ENCODE assay signal across 1 cellular context in the genomic region with DNA sequence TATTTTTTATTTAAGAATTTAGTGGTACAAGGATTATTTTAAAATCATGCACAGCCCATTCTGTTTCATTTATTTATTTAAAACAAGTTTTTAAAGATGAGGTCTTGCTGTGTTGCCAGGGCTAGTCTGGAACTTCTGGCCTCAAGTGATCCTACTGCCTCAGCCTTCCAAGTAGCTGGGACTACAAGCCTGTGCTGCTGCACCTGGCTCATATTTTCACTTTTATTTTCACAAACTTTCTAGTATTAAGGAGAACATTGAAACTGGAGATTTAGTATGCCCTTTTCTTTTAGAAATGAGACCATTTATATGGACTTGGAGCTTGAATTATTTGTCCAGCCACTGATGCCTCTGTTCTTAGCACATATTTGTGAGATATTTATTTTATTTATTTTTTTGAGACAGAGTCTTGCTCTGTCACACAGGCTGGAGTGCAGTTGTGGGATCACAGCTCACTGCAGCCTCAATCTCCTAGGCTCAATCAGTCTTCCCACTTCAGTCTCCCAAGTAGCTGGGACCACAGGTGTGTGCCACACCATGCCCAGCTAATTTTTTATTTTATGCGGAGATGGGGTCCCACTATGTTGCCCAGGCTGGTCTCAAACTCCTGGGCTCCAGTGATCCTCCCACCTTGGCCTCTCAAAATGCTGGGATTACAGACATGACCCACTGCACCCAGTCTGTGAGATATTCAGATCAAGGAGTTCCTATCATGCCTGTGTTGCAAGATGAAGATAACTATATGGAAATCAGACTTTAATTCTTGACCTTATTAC.
TF ChIP-seq lines count a peak whose summit lies in the region.

No MANE protein-coding gene starts in this region.

TF ChIP-seq in IMR-90, 13 proteins besides CTCF, POLR2A, EP300 and RAD21:
- TF ChIP-seq, protein P1, sequence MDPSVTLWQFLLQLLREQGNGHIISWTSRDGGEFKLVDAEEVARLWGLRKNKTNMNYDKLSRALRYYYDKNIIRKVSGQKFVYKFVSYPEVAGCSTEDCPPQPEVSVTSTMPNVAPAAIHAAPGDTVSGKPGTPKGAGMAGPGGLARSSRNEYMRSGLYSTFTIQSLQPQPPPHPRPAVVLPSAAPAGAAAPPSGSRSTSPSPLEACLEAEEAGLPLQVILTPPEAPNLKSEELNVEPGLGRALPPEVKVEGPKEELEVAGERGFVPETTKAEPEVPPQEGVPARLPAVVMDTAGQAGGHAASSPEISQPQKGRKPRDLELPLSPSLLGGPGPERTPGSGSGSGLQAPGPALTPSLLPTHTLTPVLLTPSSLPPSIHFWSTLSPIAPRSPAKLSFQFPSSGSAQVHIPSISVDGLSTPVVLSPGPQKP (IDR thresholded peaks at IDR 0.05; ENCODE audit: borderline replicate concordance, low read depth, low read length): no peak
- no peak for TF ChIP-seq CHD1 (IDR thresholded peaks at IDR 0.05; ENCODE audit: low read depth, low read length)
- TF ChIP-seq MAFK (IDR thresholded peaks at IDR 0.05; ENCODE audit: low read depth, low read length): no peak
- no peak for TF ChIP-seq FOS (IDR thresholded peaks at IDR 0.05; ENCODE audit: low read depth, low read length)
- TF ChIP-seq RCOR1 (IDR thresholded peaks at IDR 0.05; ENCODE audit: insufficient replicate concordance, low read length): no peak
- TF ChIP-seq MXI1 (IDR thresholded peaks at IDR 0.05; ENCODE audit: borderline replicate concordance, low read depth, low read length): no peak
- TF ChIP-seq MAZ (IDR thresholded peaks at IDR 0.05; ENCODE audit: borderline replicate concordance, low read depth, low read length): no peak
- TF ChIP-seq, protein P2, sequence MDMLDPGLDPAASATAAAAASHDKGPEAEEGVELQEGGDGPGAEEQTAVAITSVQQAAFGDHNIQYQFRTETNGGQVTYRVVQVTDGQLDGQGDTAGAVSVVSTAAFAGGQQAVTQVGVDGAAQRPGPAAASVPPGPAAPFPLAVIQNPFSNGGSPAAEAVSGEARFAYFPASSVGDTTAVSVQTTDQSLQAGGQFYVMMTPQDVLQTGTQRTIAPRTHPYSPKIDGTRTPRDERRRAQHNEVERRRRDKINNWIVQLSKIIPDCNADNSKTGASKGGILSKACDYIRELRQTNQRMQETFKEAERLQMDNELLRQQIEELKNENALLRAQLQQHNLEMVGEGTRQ (IDR thresholded peaks at IDR 0.05; ENCODE audit: low read depth, low read length): no peak
